Comparison of ENCODE assay signal across 10 cellular contexts in the genomic region with DNA sequence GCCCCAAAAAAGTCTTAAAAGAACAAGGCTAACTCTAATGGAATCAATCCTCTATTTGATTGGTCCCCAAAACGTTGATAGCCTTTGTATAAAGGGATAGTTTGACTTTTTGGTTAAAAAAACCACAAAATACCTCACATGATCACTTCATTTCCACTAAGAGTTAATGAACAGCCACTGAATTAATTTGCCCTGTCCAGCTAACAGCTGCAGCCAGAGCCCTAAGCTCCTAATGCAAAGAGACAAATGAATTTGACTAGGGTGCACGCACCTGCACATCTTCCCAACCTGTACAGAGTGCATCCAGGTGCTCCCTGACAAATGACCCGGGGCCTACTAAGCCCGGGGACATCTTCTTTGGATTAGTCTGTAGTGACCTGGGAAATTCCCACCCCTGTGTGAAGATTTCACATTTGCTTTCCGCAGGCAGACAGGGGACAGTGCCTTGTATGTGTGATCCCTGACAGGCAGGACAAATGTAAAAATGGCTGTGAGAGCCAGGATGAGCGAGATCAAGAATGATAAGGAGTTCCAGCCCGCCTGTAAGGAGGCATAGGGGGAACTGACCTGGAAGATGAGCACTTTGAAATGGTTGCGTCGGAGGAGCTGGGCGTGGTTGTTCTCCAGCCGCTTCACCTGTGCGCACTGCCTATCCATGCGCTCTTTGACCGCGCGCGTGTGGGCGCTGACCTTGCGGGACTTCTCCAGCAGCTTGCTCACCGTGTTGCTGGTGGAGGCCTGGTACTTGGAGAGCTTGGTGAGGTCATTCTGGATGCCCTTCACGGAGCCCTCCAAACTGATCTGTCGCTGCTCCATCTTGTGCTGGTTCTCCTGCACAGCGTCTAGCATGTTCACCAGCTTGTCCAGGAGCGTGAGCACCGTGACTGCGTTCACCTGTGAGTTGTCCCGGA. TPM values are rescaled to one million over a fixed set of nuclear protein-coding genes. Genes with fewer than 3 reads are reported as not detected.
DNase-seq lines count a peak whose midpoint lies in the region; ATAC-seq and TF ChIP-seq lines count a peak whose summit lies in the region.
"Had no signal": no experiment of that assay in that cellular context is flagged by ENCODE, and none has a peak within 500 bp of the region (broad histone marks: within the 10 kb centered on the region; RNA-seq: fewer than 3 reads in every experiment).

No MANE protein-coding gene starts in this region.

- ATAC-seq in GM18909 (IDR thresholded peaks at IDR 0.05; ENCODE audit: poor library complexity, unreplicated experiment): peak; percentile 35

- H3K27ac ChIP-seq in RWPE1: peak overlapping the region; percentile 97
- peak overlapping the region; percentile 96 for H3K27ac ChIP-seq in rectal smooth muscle tissue (ENCODE audit: low read depth, low read length)

- DNase-seq in RWPE1 (ENCODE audit: low spot score) (peak; percentile 8), fibroblast of pulmonary artery (ENCODE audit: low read depth) (no peak), HPDE6-E6E7 (ENCODE audit: extremely low spot score) (no peak), H4 (ENCODE audit: low spot score) (no peak), SIG-M5 treated with dmso at 0.1 percent for 504 hours (lab: John Stamatoyannopoulos, UW; ENCODE audit: unreplicated experiment) (no peak), activated gamma-delta T cell (lab: John Stamatoyannopoulos, UW) (no peak)
- DNase-seq: activated CD4-positive, alpha-beta memory T cell treated with anti-CD3 and anti-CD28 coated beads, Interleukin-2, amount 10 ng/mL, durations not matched to agents 7 days and 5 days; NCI-H187 treated with DMSO at 0.1 percent for 48 hours had no signal

- H3K4me1 ChIP-seq in rectal smooth muscle tissue (ENCODE audit: control insufficient read depth, insufficient read depth, low read length): peaks cover 4% of the 10 kb centered on the region

- peak overlapping the region; percentile 49 for H3K4me3 ChIP-seq in fibroblast of pulmonary artery (replicated peaks; ENCODE audit: low read depth, low read length)
- H3K4me3 ChIP-seq in rectal smooth muscle tissue (ENCODE audit: low read length): peak overlapping the region; percentile 82

- no peaks in the 10 kb centered on the region for H3K36me3 ChIP-seq in rectal smooth muscle tissue (ENCODE audit: control insufficient read depth, insufficient read depth, low read length)

- no peaks in the 10 kb centered on the region for H3K27me3 ChIP-seq in rectal smooth muscle tissue (ENCODE audit: control insufficient read depth, insufficient read depth, low read length)

- POLR2A ChIA-PET in RWPE1 (lab: Yijun Ruan, JAX; ENCODE audit: low non-redundant PET): no interaction called here

- TF ChIP-seq CTCF in RWPE1 (conservative IDR thresholded peaks at IDR 0.05; ENCODE audit: low read depth) (no peak), fibroblast of pulmonary artery (IDR thresholded peaks at IDR 0.05; ENCODE audit: low read length, missing control alignments) (no peak)

- H3K9ac ChIP-seq in rectal smooth muscle tissue (ENCODE audit: low read length): peak overlapping the region; percentile 55

- CTCF ChIA-PET in RWPE1 (lab: Yijun Ruan, JAX): interaction anchor here (0.6 kb wide), 1 partner anchor 27 kb away, joined by 3 read pairs; no protein-coding TSS in a partner anchor

RNA-seq across cellular contexts. Expression of a gene that starts 0.8 kb away (rescaled TPM):
- 1.4 and 1.9 TPM in 2 replicates for total RNA-seq in H4 (2014; rRNA removed; shearing (Covaris generic))
- total RNA-seq: activated CD4-positive, alpha-beta memory T cell treated with anti-CD3 and anti-CD28 coated beads, Interleukin-2, amount 10 ng/mL, durations not matched to agents 7 days and 5 days had no signal
